ENCODE assay signal across 22 cellular contexts in the genomic region with DNA sequence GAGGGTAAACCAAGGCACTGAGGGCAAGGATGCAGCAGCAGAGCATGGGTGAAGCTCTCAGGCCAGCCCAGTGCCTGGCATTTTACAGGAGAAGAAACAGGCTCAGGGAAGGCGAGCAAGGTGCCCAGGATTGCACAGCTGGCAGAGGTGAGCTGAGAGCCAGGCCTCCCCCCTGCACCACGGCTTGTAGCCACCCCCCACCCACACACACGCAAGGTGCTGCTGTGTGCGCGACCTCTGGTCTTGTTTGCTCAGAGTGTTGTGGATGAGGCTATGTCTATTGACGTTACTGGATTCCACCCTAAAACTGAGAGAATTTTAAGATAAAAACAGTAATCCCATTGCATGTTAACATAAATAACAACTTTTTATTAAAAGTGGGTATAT. TPM values are rescaled to one million over a fixed set of nuclear protein-coding genes. Genes with fewer than 3 reads are reported as not detected.
A peak's percentile ranks its signal among the peaks of the same experiment; 100 is the strongest.
DNase-seq lines count a peak whose midpoint lies in the region; ATAC-seq and TF ChIP-seq lines count a peak whose summit lies in the region.
"Had no signal": no experiment of that assay in that cellular context is flagged by ENCODE, and none has a peak within 500 bp of the region (broad histone marks: within the 10 kb centered on the region; RNA-seq: fewer than 3 reads in every experiment).

No MANE protein-coding gene starts in this region.

- peak; percentile 57 for ATAC-seq in left lobe of liver
- no peak for ATAC-seq in foreskin keratinocyte
- ATAC-seq: HCT116 had no signal

- H3K9me3 Mint-ChIP-seq in nephron = no peaks in the 10 kb centered on the region
- H3K9me3 Mint-ChIP-seq: CD4-positive, alpha-beta memory T cell; H9 had no signal

- DNase-seq in left lobe of liver (ENCODE audit: low spot score) (peak; percentile 84), amniotic stem cell (lab: John Stamatoyannopoulos, UW) (no peak), testis (no peak), foreskin keratinocyte (no peak)
- DNase-seq: C1 segment of cervical spinal cord; Calu3; CD4-positive, alpha-beta memory T cell; COR-L47; DMS53; DMS79 treated with DMSO at 0.1 percent for 48 hours; GF-D8; GM23248; H9 had no signal

- H3K36me3 Mint-ChIP-seq in nephron (ENCODE audit: low read depth) = no peaks in the 10 kb centered on the region
- H3K36me3 Mint-ChIP-seq: CD4-positive, alpha-beta memory T cell had no signal

- H3K4me3 Mint-ChIP-seq in nephron = no peak overlapping the region
- H3K4me3 Mint-ChIP-seq: CD4-positive, alpha-beta memory T cell; H9 had no signal

- H3K4me3 ChIP-seq in liver (ENCODE audit: low read depth in 1 of 3, low read length in 3 of 3) = peak overlapping the region; percentile 56 to 66 (median 66)
- no peak overlapping the region for H3K4me3 ChIP-seq in testis
- H3K4me3 ChIP-seq: GM23248 had no signal

- H3K27me3 Mint-ChIP-seq in nephron (ENCODE audit: low read depth) = peaks cover 34% of the 10 kb centered on the region

- H3K9me3 ChIP-seq in liver (ENCODE audit: control insufficient read depth in 4 of 4, low read length in 3 of 4) (no peaks in the 10 kb centered on the region), testis (no peaks in the 10 kb centered on the region)

- H3K4me1 Mint-ChIP-seq in nephron = peaks cover 43% of the 10 kb centered on the region

- peak overlapping the region in 2 of 3 experiments; percentile 37 to 55 for H3K27ac Mint-ChIP-seq in nephron
- H3K27ac Mint-ChIP-seq: CD4-positive, alpha-beta memory T cell; H9 had no signal

- peak overlapping the region; percentile 74 to 93 for H3K9ac ChIP-seq in liver (ENCODE audit: low read depth in 1 of 2, low read length in 2 of 2)
- H3K9ac ChIP-seq: GM23248 had no signal

- H3K36me3 ChIP-seq in liver (ENCODE audit: control insufficient read depth in 4 of 4, insufficient read depth in 3 of 4, low read depth in 1 of 4, low read length in 3 of 4) (no peaks in the 10 kb centered on the region), testis (ENCODE audit: low read depth, missing control alignments) (no peaks in the 10 kb centered on the region)

- H3K27me3 ChIP-seq in liver (ENCODE audit: control insufficient read depth in 4 of 4, insufficient read depth in 4 of 4, low read length in 3 of 4) (no peaks in the 10 kb centered on the region), testis (no peaks in the 10 kb centered on the region), foreskin keratinocyte (peaks cover 94% of the 10 kb centered on the region)

- TF ChIP-seq CTCF in liver (IDR thresholded peaks at IDR 0.05; ENCODE audit: low read depth, low read length, missing input control) (no peak), nephron (IDR thresholded peaks at IDR 0.05; ENCODE audit: unreplicated experiment in 3 of 3) (no peak), testis (IDR thresholded peaks at IDR 0.05) (no peak), foreskin keratinocyte (conservative IDR thresholded peaks at IDR 0.05) (no peak)

- peak overlapping the region; percentile 76 to 92 for H3K27ac ChIP-seq in liver (ENCODE audit: low read depth in 1 of 2, low read length in 2 of 2)
- no peak overlapping the region for H3K27ac ChIP-seq in testis
- no peak overlapping the region for H3K27ac ChIP-seq in foreskin keratinocyte
- H3K27ac ChIP-seq: GM23248 had no signal

- TF ChIP-seq RAD21 in liver (IDR thresholded peaks at IDR 0.05) = no peak

- H3K4me1 ChIP-seq in liver (ENCODE audit: control insufficient read depth in 4 of 4, insufficient read depth in 4 of 4, low read length in 3 of 4) (peaks cover 17 to 70% (median 42%) of the 10 kb centered on the region in 4 donors), testis (no peaks in the 10 kb centered on the region), foreskin keratinocyte (no peaks in the 10 kb centered on the region)

- intact Hi-C loops in testis (cut with DNase I; ENCODE audit: low total_unique reads) = loop anchor here (10.0 kb wide), 1 partner anchor 190 kb away; no protein-coding TSS in a partner anchor

- TF ChIP-seq POLR2A in testis (IDR thresholded peaks at IDR 0.05) = no peak

- WGBS in liver = 28% methylated on average over 6 of the region's 6 CpGs
- 92 to 96% methylated on average over 6 of the region's 6 CpGs for WGBS in testis, 2 donors

TF ChIP-seq in liver, 16 proteins besides CTCF, POLR2A, EP300 and RAD21:
- TF ChIP-seq RXRA (IDR thresholded peaks at IDR 0.05) (peak; percentile 81 to 88), ATF3 (IDR thresholded peaks at IDR 0.05) (no peak), SP1 (IDR thresholded peaks at IDR 0.05) (peak; percentile 90), TAF1 (conservative IDR thresholded peaks at IDR 0.05) (no peak), FOXA2 (IDR thresholded peaks at IDR 0.05) (peak; percentile 78), HNF4G (IDR thresholded peaks at IDR 0.05) (no peak), NR2F2 (IDR thresholded peaks at IDR 0.05) (no peak), FOXA1 (IDR thresholded peaks at IDR 0.05) (peak; percentile 62), EGR1 (IDR thresholded peaks at IDR 0.05; ENCODE audit: low read depth in 2 of 2) (peak; percentile 47 to 87), HNF4A (conservative IDR thresholded peaks at IDR 0.05) (peak; percentile 63 to 82), YY1 (IDR thresholded peaks at IDR 0.05) (peak; percentile 48), JUND (IDR thresholded peaks at IDR 0.05) (no peak), GABPA (IDR thresholded peaks at IDR 0.05 in 1 of 2, conservative IDR thresholded peaks at IDR 0.05 in 1 of 2) (no peak)
- TF ChIP-seq, protein P1, sequence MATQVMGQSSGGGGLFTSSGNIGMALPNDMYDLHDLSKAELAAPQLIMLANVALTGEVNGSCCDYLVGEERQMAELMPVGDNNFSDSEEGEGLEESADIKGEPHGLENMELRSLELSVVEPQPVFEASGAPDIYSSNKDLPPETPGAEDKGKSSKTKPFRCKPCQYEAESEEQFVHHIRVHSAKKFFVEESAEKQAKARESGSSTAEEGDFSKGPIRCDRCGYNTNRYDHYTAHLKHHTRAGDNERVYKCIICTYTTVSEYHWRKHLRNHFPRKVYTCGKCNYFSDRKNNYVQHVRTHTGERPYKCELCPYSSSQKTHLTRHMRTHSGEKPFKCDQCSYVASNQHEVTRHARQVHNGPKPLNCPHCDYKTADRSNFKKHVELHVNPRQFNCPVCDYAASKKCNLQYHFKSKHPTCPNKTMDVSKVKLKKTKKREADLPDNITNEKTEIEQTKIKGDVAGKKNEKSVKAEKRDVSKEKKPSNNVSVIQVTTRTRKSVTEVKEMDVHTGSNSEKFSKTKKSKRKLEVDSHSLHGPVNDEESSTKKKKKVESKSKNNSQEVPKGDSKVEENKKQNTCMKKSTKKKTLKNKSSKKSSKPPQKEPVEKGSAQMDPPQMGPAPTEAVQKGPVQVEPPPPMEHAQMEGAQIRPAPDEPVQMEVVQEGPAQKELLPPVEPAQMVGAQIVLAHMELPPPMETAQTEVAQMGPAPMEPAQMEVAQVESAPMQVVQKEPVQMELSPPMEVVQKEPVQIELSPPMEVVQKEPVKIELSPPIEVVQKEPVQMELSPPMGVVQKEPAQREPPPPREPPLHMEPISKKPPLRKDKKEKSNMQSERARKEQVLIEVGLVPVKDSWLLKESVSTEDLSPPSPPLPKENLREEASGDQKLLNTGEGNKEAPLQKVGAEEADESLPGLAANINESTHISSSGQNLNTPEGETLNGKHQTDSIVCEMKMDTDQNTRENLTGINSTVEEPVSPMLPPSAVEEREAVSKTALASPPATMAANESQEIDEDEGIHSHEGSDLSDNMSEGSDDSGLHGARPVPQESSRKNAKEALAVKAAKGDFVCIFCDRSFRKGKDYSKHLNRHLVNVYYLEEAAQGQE (IDR thresholded peaks at IDR 0.05) = peak; percentile 73
- TF ChIP-seq, protein P2, sequence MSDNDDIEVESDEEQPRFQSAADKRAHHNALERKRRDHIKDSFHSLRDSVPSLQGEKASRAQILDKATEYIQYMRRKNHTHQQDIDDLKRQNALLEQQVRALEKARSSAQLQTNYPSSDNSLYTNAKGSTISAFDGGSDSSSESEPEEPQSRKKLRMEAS (IDR thresholded peaks at IDR 0.05) = peak; percentile 38
- TF ChIP-seq, protein P3, sequence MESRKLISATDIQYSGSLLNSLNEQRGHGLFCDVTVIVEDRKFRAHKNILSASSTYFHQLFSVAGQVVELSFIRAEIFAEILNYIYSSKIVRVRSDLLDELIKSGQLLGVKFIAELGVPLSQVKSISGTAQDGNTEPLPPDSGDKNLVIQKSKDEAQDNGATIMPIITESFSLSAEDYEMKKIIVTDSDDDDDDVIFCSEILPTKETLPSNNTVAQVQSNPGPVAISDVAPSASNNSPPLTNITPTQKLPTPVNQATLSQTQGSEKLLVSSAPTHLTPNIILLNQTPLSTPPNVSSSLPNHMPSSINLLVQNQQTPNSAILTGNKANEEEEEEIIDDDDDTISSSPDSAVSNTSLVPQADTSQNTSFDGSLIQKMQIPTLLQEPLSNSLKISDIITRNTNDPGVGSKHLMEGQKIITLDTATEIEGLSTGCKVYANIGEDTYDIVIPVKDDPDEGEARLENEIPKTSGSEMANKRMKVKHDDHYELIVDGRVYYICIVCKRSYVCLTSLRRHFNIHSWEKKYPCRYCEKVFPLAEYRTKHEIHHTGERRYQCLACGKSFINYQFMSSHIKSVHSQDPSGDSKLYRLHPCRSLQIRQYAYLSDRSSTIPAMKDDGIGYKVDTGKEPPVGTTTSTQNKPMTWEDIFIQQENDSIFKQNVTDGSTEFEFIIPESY (IDR thresholded peaks at IDR 0.05) = no peak
TF ChIP-seq in liver: peak in this region for 9.

RNA-seq across cellular contexts. Expression of gene LRCOL1, which starts 5.3 kb away (rescaled TPM):
- 9.2 TPM for total RNA-seq in left lobe of liver
- total RNA-seq in liver = 1 to 10 TPM in 1 of 2 donors, not detected in 1; 2.6 TPM
- 10 to 100 TPM in 1 of 2 donors, 1 to 10 TPM in 1; 5.9 to 40.7 TPM for polyA plus RNA-seq in liver
- total RNA-seq in testis = under 1 TPM in 1 of 2 donors, not detected in 1; 0.81 TPM
- polyA plus RNA-seq in testis (ENCODE audit: insufficient read depth, low read depth, low replicate concordance) = 1.6 TPM
- total RNA-seq in foreskin keratinocyte = not detected in 2 replicates
- not detected in 2 replicates for polyA plus RNA-seq in foreskin keratinocyte
- total RNA-seq: A673; Calu3; CD4-positive, alpha-beta memory T cell; Daoy; G401; GM23248; H1; H9 had no signal
- polyA plus RNA-seq: CD4-positive, alpha-beta memory T cell; GM23248; H1 had no signal

RNA-seq across cellular contexts. Expression of gene P2RX2, which starts 13.5 kb away (rescaled TPM):
- not detected for total RNA-seq in left lobe of liver
- total RNA-seq in liver = not detected
- not detected for polyA plus RNA-seq in liver
- 1 to 10 TPM; 2.2 to 2.7 TPM for total RNA-seq in testis
- polyA plus RNA-seq in testis (ENCODE audit: insufficient read depth, low read depth, low replicate concordance) = 3.0 TPM
- not detected in 2 replicates for total RNA-seq in foreskin keratinocyte
- polyA plus RNA-seq in foreskin keratinocyte = not detected in 2 replicates
- total RNA-seq: A172; A673; Calu3; CD4-positive, alpha-beta memory T cell; Daoy; GM23248 had no signal
- polyA plus RNA-seq: BJ; CD4-positive, alpha-beta memory T cell; GM23248 had no signal

Comparison
In these comparisons a context has a peak if more than half of its experiments do, and no peak if none do; other contexts are left out.
1. H3K27ac ChIP-seq: peak in liver (2 of 2); none in testis (0 of 2) and foreskin keratinocyte (single experiment).
2. H3K4me3 ChIP-seq: peak in liver (3 of 3); none in testis (0 of 2).